ENCODE assay signal across 22 cellular contexts in the genomic region with DNA sequence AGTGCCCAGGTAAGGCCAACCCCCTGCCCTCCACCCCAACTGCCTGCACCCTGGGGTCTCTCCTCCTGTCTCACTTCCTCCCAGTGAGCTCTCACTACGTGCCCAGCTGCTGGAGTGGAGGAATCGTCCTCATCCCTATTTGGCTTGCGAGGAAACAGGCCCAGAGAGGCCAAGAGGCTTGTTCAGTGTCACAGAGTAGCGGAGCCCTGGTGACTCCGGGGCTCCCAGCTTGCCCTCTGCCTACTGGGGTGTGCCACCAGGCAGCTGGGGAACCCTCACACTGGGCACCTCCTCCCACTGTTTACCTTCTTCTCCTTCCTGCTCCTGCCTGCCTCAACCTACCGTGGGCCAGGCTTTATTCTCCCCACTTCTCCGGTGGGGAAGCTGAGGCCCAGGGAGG. TPM values are rescaled to one million over a fixed set of nuclear protein-coding genes. Genes with fewer than 3 reads are reported as not detected.
DNase-seq lines count a peak whose midpoint lies in the region; ATAC-seq and TF ChIP-seq lines count a peak whose summit lies in the region.
"Had no signal": no experiment of that assay in that cellular context is flagged by ENCODE, and none has a peak within 500 bp of the region (broad histone marks: within the 10 kb centered on the region; RNA-seq: fewer than 3 reads in every experiment).

No MANE protein-coding gene starts in this region.

- H3K79me2 ChIP-seq in PC-9 (ENCODE audit: low read depth), result 0 out of 2 replicates have a peak, but pooled peaks cover 4% of the 10 kb centered on the region

- no peak overlapping the region for H2AFZ ChIP-seq in PC-9

- peaks cover 32% of the 10 kb centered on the region for H3F3A ChIP-seq in PC-9 (ENCODE audit: insufficient read depth, low read depth)

- no peaks in the 10 kb centered on the region for H3K9me3 ChIP-seq in neutrophil
- H3K9me3 ChIP-seq in PC-9 (ENCODE audit: insufficient read depth, low read depth), result no peaks in the 10 kb centered on the region
- H3K9me3 ChIP-seq: Peyer's patch had no signal

- H3K4me1 Mint-ChIP-seq in activated CD8-positive, alpha-beta T cell treated with anti-CD3 and anti-CD28 coated beads for 36 hours (ENCODE audit: low read depth), result peaks cover 2% of the 10 kb centered on the region
- H3K4me1 Mint-ChIP-seq in activated CD8-positive, alpha-beta T cell treated with anti-CD3 and anti-CD28 coated beads, Interleukin-2, amount 10 ng/mL, durations not matched to agents 7 days and 5 days (ENCODE audit: low read depth), result peaks cover 6% of the 10 kb centered on the region
- H3K4me1 Mint-ChIP-seq in stimulated activated naive CD8-positive, alpha-beta T cell treated with anti-CD3 and anti-CD28 coated beads, Interleukin-15, amount 100 ng/mL, for 72 hours, result peaks cover 16% of the 10 kb centered on the region

- no peaks in the 10 kb centered on the region for H3K9me2 ChIP-seq in PC-9 (ENCODE audit: insufficient read depth)

- no peaks in the 10 kb centered on the region for H3K27me3 Mint-ChIP-seq in activated CD8-positive, alpha-beta T cell treated with anti-CD3 and anti-CD28 coated beads for 36 hours
- H3K27me3 Mint-ChIP-seq in activated CD8-positive, alpha-beta T cell treated with anti-CD3 and anti-CD28 coated beads, Interleukin-2, amount 10 ng/mL, durations not matched to agents 7 days and 5 days (ENCODE audit: low read depth), result no peaks in the 10 kb centered on the region
- no peaks in the 10 kb centered on the region for H3K27me3 Mint-ChIP-seq in stimulated activated naive CD8-positive, alpha-beta T cell treated with anti-CD3 and anti-CD28 coated beads, Interleukin-15, amount 100 ng/mL, for 72 hours
- H3K27me3 Mint-ChIP-seq: B cell, IgD-negative memory B cell had no signal

- peaks cover 0 to 3% of the 10 kb centered on the region in 2 experiments for H3K4me1 ChIP-seq in neutrophil (ENCODE audit: control insufficient read depth in 1 of 2, insufficient read depth in 1 of 2, low read depth in 1 of 2, low read length in 1 of 2)
- 0 out of 2 replicates have a peak, but pooled peaks cover 4% of the 10 kb centered on the region for H3K4me1 ChIP-seq in PC-9 (replicated peaks; ENCODE audit: insufficient read depth)

- CTCF ChIA-PET in activated CD8-positive, alpha-beta T cell treated with anti-CD3 and anti-CD28 coated beads for 36 hours (lab: Charles Lee), result interaction anchor here (1.6 kb wide), 1 partner anchor 113 kb away, joined by 4 read pairs; a partner anchor contains a TSS
- CTCF ChIA-PET in activated CD8-positive, alpha-beta T cell treated with anti-CD3 and anti-CD28 coated beads, Interleukin-2, amount 10 ng/mL, durations not matched to agents 7 days and 5 days (lab: Charles Lee), result interaction anchor here (1.1 kb wide), 1 partner anchor 34 kb away, joined by 4 read pairs; no protein-coding TSS in a partner anchor
- CTCF ChIA-PET in PC-9 (lab: Charles Lee), result no interaction called here

- BruUV-seq in PC-9 (replicated peaks; lab: Mats Ljungman, UMichigan), result no TSS peak

- H3K27ac ChIP-seq in neutrophil (peak overlapping the region; percentile 15), PC-9 (no peak overlapping the region)
- H3K27ac ChIP-seq: 22Rv1, C4-2B, KMS-11, Peyer's patch had no signal

- no peaks in the 10 kb centered on the region for H4K20me1 ChIP-seq in PC-9 (ENCODE audit: insufficient read depth)

- H3K4me3 ChIP-seq in neutrophil (ENCODE audit: low read depth in 1 of 2, low read length in 1 of 2), result no peak overlapping the region
- H3K4me3 ChIP-seq in PC-9, result no peak overlapping the region
- H3K4me3 ChIP-seq: Peyer's patch had no signal

- POLR2A ChIA-PET in activated CD8-positive, alpha-beta T cell treated with anti-CD3 and anti-CD28 coated beads for 36 hours (lab: Charles Lee), result interaction anchor here (0.8 to 1.4 kb wide), 2 partner anchors 9 to 19 kb away, joined by 3 read pairs; no protein-coding TSS in a partner anchor
- POLR2A ChIA-PET in activated CD8-positive, alpha-beta T cell treated with anti-CD3 and anti-CD28 coated beads, Interleukin-2, amount 10 ng/mL, durations not matched to agents 7 days and 5 days (lab: Charles Lee), result interaction anchor here (1.1 kb wide), 1 partner anchor 9 kb away, joined by 3 read pairs; no protein-coding TSS in a partner anchor
- POLR2A ChIA-PET in PC-9 (lab: Charles Lee; ENCODE audit: unreplicated experiment), result no interaction called here

- no peak overlapping the region for H3K4me3 Mint-ChIP-seq in activated CD8-positive, alpha-beta T cell treated with anti-CD3 and anti-CD28 coated beads for 36 hours
- no peak overlapping the region for H3K4me3 Mint-ChIP-seq in activated CD8-positive, alpha-beta T cell treated with anti-CD3 and anti-CD28 coated beads, Interleukin-2, amount 10 ng/mL, durations not matched to agents 7 days and 5 days
- no peak overlapping the region for H3K4me3 Mint-ChIP-seq in stimulated activated naive CD8-positive, alpha-beta T cell treated with anti-CD3 and anti-CD28 coated beads, Interleukin-15, amount 100 ng/mL, for 72 hours
- H3K4me3 Mint-ChIP-seq: B cell; CD8-positive, alpha-beta T cell had no signal

- no peaks in the 10 kb centered on the region for H3K9me3 Mint-ChIP-seq in activated CD8-positive, alpha-beta T cell treated with anti-CD3 and anti-CD28 coated beads for 36 hours
- no peaks in the 10 kb centered on the region for H3K9me3 Mint-ChIP-seq in activated CD8-positive, alpha-beta T cell treated with anti-CD3 and anti-CD28 coated beads, Interleukin-2, amount 10 ng/mL, durations not matched to agents 7 days and 5 days (ENCODE audit: insufficient read depth)
- H3K9me3 Mint-ChIP-seq in stimulated activated naive CD8-positive, alpha-beta T cell treated with anti-CD3 and anti-CD28 coated beads, Interleukin-15, amount 100 ng/mL, for 72 hours, result no peaks in the 10 kb centered on the region
- H3K9me3 Mint-ChIP-seq: CD8-positive, alpha-beta T cell; IgD-negative memory B cell had no signal

- ATAC-seq in activated CD8-positive, alpha-beta T cell treated with anti-CD3 and anti-CD28 coated beads for 36 hours, result no peak
- no peak for ATAC-seq in activated CD8-positive, alpha-beta T cell treated with anti-CD3 and anti-CD28 coated beads, Interleukin-2, amount 10 ng/mL, durations not matched to agents 7 days and 5 days
- peak; percentile 1 for ATAC-seq in stimulated activated naive CD8-positive, alpha-beta T cell treated with anti-CD3 and anti-CD28 coated beads, Interleukin-15, amount 100 ng/mL, for 72 hours
- no peak for ATAC-seq in stimulated activated naive CD8-positive, alpha-beta T cell treated with anti-CD3 and anti-CD28 coated beads, Interleukin-15, Interleukin-2, amounts not matched to agents 100 U/mL and 50 U/mL, for 24 hours
- ATAC-seq: CD8-positive, alpha-beta T cell had no signal

- H3K27ac Mint-ChIP-seq in activated CD8-positive, alpha-beta T cell treated with anti-CD3 and anti-CD28 coated beads for 36 hours, result peak overlapping the region; percentile 24
- H3K27ac Mint-ChIP-seq in activated CD8-positive, alpha-beta T cell treated with anti-CD3 and anti-CD28 coated beads, Interleukin-2, amount 10 ng/mL, durations not matched to agents 7 days and 5 days, result no peak overlapping the region
- H3K27ac Mint-ChIP-seq in stimulated activated naive CD8-positive, alpha-beta T cell treated with anti-CD3 and anti-CD28 coated beads, Interleukin-15, amount 100 ng/mL, for 72 hours, result peak overlapping the region in 1 of 2 donors; percentile 96
- H3K27ac Mint-ChIP-seq: CD8-positive, alpha-beta T cell had no signal

- intact Hi-C loops in activated CD8-positive, alpha-beta T cell treated with anti-CD3 and anti-CD28 coated beads for 36 hours (cut with micrococcal nuclease), result no loop called here
- intact Hi-C loops in PC-9 (cut with micrococcal nuclease; ENCODE audit: unreplicated experiment), result no loop called here

- H3K4me2 ChIP-seq in PC-9, result no peak overlapping the region
- H3K4me2 ChIP-seq: KMS-11 had no signal

- peaks cover 94% of the 10 kb centered on the region for H3K36me3 ChIP-seq in neutrophil
- H3K36me3 ChIP-seq in PC-9 (ENCODE audit: low read depth), result peaks cover 8% of the 10 kb centered on the region

- DNase-seq in activated CD8-positive, alpha-beta T cell treated with anti-CD3 and anti-CD28 coated beads for 36 hours, result no peak
- DNase-seq in activated CD8-positive, alpha-beta T cell treated with anti-CD3 and anti-CD28 coated beads, Interleukin-2, amount 10 ng/mL, durations not matched to agents 7 days and 5 days, result no peak
- DNase-seq in stimulated activated naive CD8-positive, alpha-beta T cell treated with anti-CD3 and anti-CD28 coated beads, Interleukin-15, amount 100 ng/mL, for 72 hours, result no peak
- DNase-seq in stimulated activated naive CD8-positive, alpha-beta T cell treated with anti-CD3 and anti-CD28 coated beads, Interleukin-15, Interleukin-2, amounts not matched to agents 100 U/mL and 50 U/mL, for 24 hours, result no peak
- no peak for DNase-seq in PC-9
- DNase-seq in RPMI8226, result no peak
- no peak for DNase-seq in activated CD8-positive, alpha-beta memory T cell treated with anti-CD3 and anti-CD28 coated beads for 24 hours
- DNase-seq: CD8-positive, alpha-beta T cell; DMS79 treated with DMSO at 0.1 percent for 48 hours; GF-D8; MM.1S; NCI-H2029 treated with DMSO at 0.1 percent for 48 hours; NCI-H2227 treated with DMSO at 0.1 percent for 48 hours; NCI-H69; Peyer's patch had no signal

- H3K36me3 Mint-ChIP-seq in activated CD8-positive, alpha-beta T cell treated with anti-CD3 and anti-CD28 coated beads for 36 hours (ENCODE audit: low read depth), result peaks cover 5% of the 10 kb centered on the region
- H3K36me3 Mint-ChIP-seq in activated CD8-positive, alpha-beta T cell treated with anti-CD3 and anti-CD28 coated beads, Interleukin-2, amount 10 ng/mL, durations not matched to agents 7 days and 5 days (ENCODE audit: low read depth), result peaks cover 31% of the 10 kb centered on the region

- TF ChIP-seq CTCF in activated CD8-positive, alpha-beta T cell treated with anti-CD3 and anti-CD28 coated beads for 36 hours (IDR thresholded peaks at IDR 0.05), result no peak
- no peak for TF ChIP-seq CTCF in neutrophil (IDR thresholded peaks at IDR 0.05)
- no peak for TF ChIP-seq CTCF in PC-9 (conservative IDR thresholded peaks at IDR 0.05)

- no peaks in the 10 kb centered on the region for H3K27me3 ChIP-seq in neutrophil
- no peaks in the 10 kb centered on the region for H3K27me3 ChIP-seq in PC-9 (ENCODE audit: insufficient read depth, low read depth)
- H3K27me3 ChIP-seq: Peyer's patch had no signal

RNA-seq across cellular contexts. Expression of a gene that starts 5.6 kb away (rescaled TPM):
- total RNA-seq in activated CD8-positive, alpha-beta T cell treated with anti-CD3 and anti-CD28 coated beads for 36 hours, result 10 to 100 TPM; 12.9 to 15.0 TPM
- 10 to 100 TPM in 1 of 2 experiments, 1 to 10 TPM in 1; 9.3 to 11.2 TPM for total RNA-seq in activated CD8-positive, alpha-beta T cell treated with anti-CD3 and anti-CD28 coated beads, Interleukin-2, amount 10 ng/mL, durations not matched to agents 7 days and 5 days
- total RNA-seq in PC-9 (2021), result 21.3 and 31.4 TPM in 2 replicates

RNA-seq across cellular contexts. Expression of a gene that starts 17.8 kb away (rescaled TPM):
- 1 to 10 TPM; 1.2 to 1.3 TPM for total RNA-seq in activated CD8-positive, alpha-beta T cell treated with anti-CD3 and anti-CD28 coated beads for 36 hours
- total RNA-seq in activated CD8-positive, alpha-beta T cell treated with anti-CD3 and anti-CD28 coated beads, Interleukin-2, amount 10 ng/mL, durations not matched to agents 7 days and 5 days, result 1 to 10 TPM; 1.1 to 2.2 TPM
- 0.59 and 1.4 TPM in 2 replicates for total RNA-seq in PC-9 (2021)
- total RNA-seq: CD8-positive, alpha-beta T cell; H4 had no signal

RNA-seq across cellular contexts. Expression of a gene that starts 41.0 kb away (rescaled TPM):
- 10 to 100 TPM; 95.1 to 95.4 TPM for total RNA-seq in activated CD8-positive, alpha-beta T cell treated with anti-CD3 and anti-CD28 coated beads for 36 hours
- 10 to 100 TPM; 33.2 to 33.4 TPM for total RNA-seq in activated CD8-positive, alpha-beta T cell treated with anti-CD3 and anti-CD28 coated beads, Interleukin-2, amount 10 ng/mL, durations not matched to agents 7 days and 5 days
- 56.0 and 63.7 TPM in 2 replicates for total RNA-seq in PC-9 (2021)
